In genomic region chr10:72297281-72297967, GRCh38 we compare ENCODE assay signal across 8 cellular contexts. TPM values are rescaled to one million over a fixed set of nuclear protein-coding genes. Genes with fewer than 3 reads are reported as not detected.
DNase-seq lines count a peak whose midpoint lies in the region; ATAC-seq, FAIRE-seq and TF ChIP-seq lines count a peak whose summit lies in the region.

No MANE protein-coding gene starts in this region.

- H3K4me3 ChIP-seq in AG09309 (ENCODE audit: control insufficient read depth, low read depth, low read length) (peak overlapping the region; percentile 56), ascending aorta (peak overlapping the region; percentile 65 to 77), iPS-11a (ENCODE audit: low read depth, low read length) (peak overlapping the region; percentile 38), small intestine (ENCODE audit: low read depth in 1 of 2, low read length in 2 of 2) (peak overlapping the region; percentile 52 to 70)

- H3K27me3 ChIP-seq in ascending aorta (no peaks in the 10 kb centered on the region), small intestine (ENCODE audit: control insufficient read depth in 2 of 2, insufficient read depth in 2 of 2, low read length in 2 of 2) (no peaks in the 10 kb centered on the region)

- peak overlapping the region; percentile 89 to 92 for H3K27ac ChIP-seq in ascending aorta
- H3K27ac ChIP-seq in small intestine (ENCODE audit: low read depth in 1 of 2, low read length in 1 of 2), result peak overlapping the region; percentile 72 to 99

- DNase-seq in AG09309 (ENCODE audit: low read depth), result peak; percentile 97
- peak; percentile 81 to 100 (median 94) for DNase-seq in T-helper 2 cell
- DNase-seq in ascending aorta (ENCODE audit: low spot score in 2 of 2), result peak; percentile 85 to 96
- DNase-seq in small intestine, result peak; percentile 75
- no peak for DNase-seq in cerebellar nuclear complex (lab: John Stamatoyannopoulos, UW)

- H3K4me1 ChIP-seq in ascending aorta (peaks cover 0 to 12% of the 10 kb centered on the region in 2 donors), small intestine (ENCODE audit: control insufficient read depth in 2 of 2, insufficient read depth in 1 of 2, low read depth in 1 of 2, low read length in 1 of 2) (peaks cover 2 to 4% of the 10 kb centered on the region in 2 donors)

- H3K36me3 ChIP-seq in ascending aorta (no peaks in the 10 kb centered on the region), small intestine (ENCODE audit: control insufficient read depth in 2 of 2, insufficient read depth in 2 of 2, low read length in 2 of 2) (no peaks in the 10 kb centered on the region)

- intact Hi-C loops in ascending aorta (cut with DNase I), result loop anchor here (1.0 kb wide), 2 partner anchors 24 to 81 kb away; partner anchors contain the start of genes ANAPC16, ASCC1 and DDIT4

- H3K9me3 ChIP-seq in ascending aorta (no peaks in the 10 kb centered on the region), small intestine (ENCODE audit: control insufficient read depth, low read depth) (no peaks in the 10 kb centered on the region)

- FAIRE-seq in small intestine (lab: Jason Lieb, UNC), result no peak

- 7 to 17% (median 9%) methylated on average over 28 to 44 of the region's 44 CpGs for WGBS in small intestine, 3 donors

- TF ChIP-seq CTCF in AG09309 (IDR thresholded peaks at IDR 0.05; ENCODE audit: control insufficient read depth, insufficient read depth, low read depth, low read length, missing control alignments), result no peak
- no peak for TF ChIP-seq CTCF in ascending aorta (IDR thresholded peaks at IDR 0.05)

- ATAC-seq in GM19372 (IDR thresholded peaks at IDR 0.05; ENCODE audit: low read depth, unreplicated experiment) (peak; percentile 52), HG03469 (IDR thresholded peaks at IDR 0.05; ENCODE audit: unreplicated experiment) (peak; percentile 28)

RNA-seq across cellular contexts. Expression of gene DDIT4, which starts 23.7 kb away (rescaled TPM):
- total RNA-seq in ascending aorta, result 394 TPM
- polyA plus RNA-seq in small intestine, result 100 to 1,000 TPM in 1 of 3 donors, 10 to 100 TPM in 2; 34.4 to 330 (median 36.5) TPM

RNA-seq across cellular contexts. Expression of gene DNAJB12, which starts 57.3 kb away (rescaled TPM):
- total RNA-seq in ascending aorta, result 46.1 TPM
- 10 to 100 TPM; 17.0 to 27.3 (median 18.6) TPM for polyA plus RNA-seq in small intestine

Comparison
In these comparisons a context has a peak if more than half of its experiments do, and no peak if none do; other contexts are left out.
1. DNase-seq: peak in AG09309 (single experiment), T-helper 2 cell (5 of 5), ascending aorta (2 of 2) and small intestine (single experiment); none in cerebellar nuclear complex (0 of 2).
2. Peak in every context shown above with its lines, with median percentiles within 50 percentile points of each other: H3K4me3 ChIP-seq.